Comparison of ENCODE assay signal across 21 cellular contexts in the genomic region with DNA sequence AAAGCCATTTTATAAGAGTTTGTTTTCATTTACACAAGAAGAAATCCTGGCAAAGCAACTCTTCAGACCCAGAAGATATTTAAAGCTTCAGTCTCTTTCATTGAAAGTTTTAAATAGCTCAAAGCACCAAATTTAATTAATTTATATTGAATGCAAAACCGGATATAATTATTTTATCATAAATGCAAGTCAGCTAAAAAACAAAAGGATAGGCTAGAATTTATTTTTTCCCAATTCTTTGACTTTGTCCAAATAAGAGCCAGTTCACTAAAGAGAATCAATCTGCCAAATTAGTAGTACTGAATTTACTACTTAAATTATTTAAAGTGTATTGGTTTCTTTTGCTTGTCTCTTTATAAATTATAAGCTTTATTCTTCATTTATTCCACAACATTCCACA.
DNase-seq lines count a peak whose midpoint lies in the region; ATAC-seq, FAIRE-seq and TF ChIP-seq lines count a peak whose summit lies in the region.
"Had no signal": no experiment of that assay in that cellular context is flagged by ENCODE, and none has a peak within 500 bp of the region (broad histone marks: within the 10 kb centered on the region; RNA-seq: fewer than 3 reads in every experiment).

No MANE protein-coding gene starts in this region.

- no peak for TF ChIP-seq CTCF in HepG2 (CRISPR knock-in tag; IDR thresholded peaks at IDR 0.05)
- no peak for TF ChIP-seq CTCF in right lobe of liver (IDR thresholded peaks at IDR 0.05)
- no peak for TF ChIP-seq CTCF in K562 (IDR thresholded peaks at IDR 0.05 in 2 of 3, conservative IDR thresholded peaks at IDR 0.05 in 1 of 3; ENCODE audit: insufficient read depth in 2 of 3, low read depth in 1 of 3, low read length in 3 of 3)
- TF ChIP-seq CTCF in PC-3 (conservative IDR thresholded peaks at IDR 0.05; ENCODE audit: low read depth, low read length), result no peak

- TF ChIP-seq RAD21 in HepG2 (CRISPR knock-in tag; IDR thresholded peaks at IDR 0.05) (no peak), K562 (CRISPR knock-in tag; conservative IDR thresholded peaks at IDR 0.05 in 1 of 2, IDR thresholded peaks at IDR 0.05 in 1 of 2) (no peak)

- POLR2A ChIA-PET in HepG2 (lab: Yijun Ruan, JAX), result no interaction called here
- POLR2A ChIA-PET in K562 (lab: Yijun Ruan, JAX), result no interaction called here
- POLR2A ChIA-PET in PC-3 (lab: Charles Lee; ENCODE audit: unreplicated experiment), result interaction anchor here (0.7 kb wide), 1 partner anchor 53 kb away, joined by 5 read pairs; no protein-coding TSS in a partner anchor

- CTCF ChIA-PET in HepG2 (lab: Yijun Ruan, JAX; ENCODE audit: low intra/inter-chr PET ratio, low total read pairs), result no interaction called here
- CTCF ChIA-PET in K562 (lab: Yijun Ruan, JAX; ENCODE audit: low intra/inter-chr PET ratio), result no interaction called here
- CTCF ChIA-PET in PC-3 (lab: Charles Lee), result no interaction called here

- H3K4me2 ChIP-seq in HepG2 (ENCODE audit: low read depth, low read length) (no peak overlapping the region), K562 (ENCODE audit: insufficient read depth, low read length) (no peak overlapping the region), PC-3 (ENCODE audit: low read length) (no peak overlapping the region)
- H3K4me2 ChIP-seq: BLaER1 had no signal

- no peaks in the 10 kb centered on the region for H3K79me2 ChIP-seq in HepG2 (ENCODE audit: insufficient read depth, low read length)
- H3K79me2 ChIP-seq in K562 (ENCODE audit: control insufficient read depth, insufficient read depth, low read length), result no peaks in the 10 kb centered on the region
- H3K79me2 ChIP-seq in PC-3 (ENCODE audit: low read length), result no peaks in the 10 kb centered on the region

- in situ Hi-C loops in HepG2 (cut with HindIII; ENCODE audit: extremely low pct_ligation_motif_present, low pct_unique_long_range_greater_than_20kb) (no loop called here), K562 (cut with MboI) (no loop called here)

- H3F3A ChIP-seq in PC-3 (ENCODE audit: low read length, unreplicated experiment), result no peaks in the 10 kb centered on the region

- WGBS in HepG2 (ENCODE audit: low lambda C conversion rate), result 2% methylated on average over 1 of the region's 1 CpG
- 29% methylated on average over 1 of the region's 1 CpG for WGBS in right lobe of liver (ENCODE audit: insufficient coverage, low coverage, low lambda C conversion rate, missing lambda C conversion rate)
- 13% methylated on average over 1 of the region's 1 CpG for WGBS in K562 (ENCODE audit: insufficient coverage, low coverage, missing lambda C conversion rate)

- H2AFZ ChIP-seq in HepG2 (ENCODE audit: low read length) (no peak overlapping the region), K562 (ENCODE audit: low read depth, low read length) (no peak overlapping the region), PC-3 (ENCODE audit: low read length) (no peak overlapping the region)

- H4K20me1 ChIP-seq in HepG2 (ENCODE audit: insufficient read depth, low read length) (no peaks in the 10 kb centered on the region), K562 (replicated peaks; ENCODE audit: control insufficient read depth, insufficient read depth, low read length) (no peaks in the 10 kb centered on the region), PC-3 (ENCODE audit: low read length) (no peaks in the 10 kb centered on the region)
- H4K20me1 ChIP-seq: BLaER1 had no signal

- H3K27ac ChIP-seq in HepG2 (ENCODE audit: extremely low read length, insufficient read depth, low read length) (no peak overlapping the region), right lobe of liver (no peak overlapping the region), K562 (ENCODE audit: extremely low read depth, low read depth, low read length) (no peak overlapping the region), PC-3 (ENCODE audit: low read length) (no peak overlapping the region)
- H3K27ac ChIP-seq: 22Rv1, BLaER1 had no signal

- TF ChIP-seq EP300 in HepG2 (IDR thresholded peaks at IDR 0.05; ENCODE audit: low read depth in 2 of 2, low read length in 2 of 2) (no peak), HepG2 (CRISPR knock-in tag; IDR thresholded peaks at IDR 0.05; ENCODE audit: borderline replicate concordance) (no peak), K562 (IDR thresholded peaks at IDR 0.05; ENCODE audit: low read length) (no peak)

- no peaks in the 10 kb centered on the region for H3K9me1 ChIP-seq in K562 (ENCODE audit: control insufficient read depth, insufficient read depth, low read length)

- H3K9ac ChIP-seq in HepG2 (ENCODE audit: insufficient read depth, low read depth, low read length), result no peak overlapping the region
- H3K9ac ChIP-seq in K562 (ENCODE audit: insufficient read depth in 1 of 2, low read depth in 2 of 2, low read length in 2 of 2), result no peak overlapping the region
- H3K9ac ChIP-seq in PC-3 (ENCODE audit: low read length), result no peak overlapping the region
- H3K9ac ChIP-seq: BLaER1 had no signal

- ATAC-seq in HepG2, result no peak
- no peak for ATAC-seq in right lobe of liver
- no peak for ATAC-seq in K562
- ATAC-seq in PC-3, result no peak

- BruUV-seq in HepG2 (replicated peaks; lab: Mats Ljungman, UMichigan), result no TSS peak
- no TSS peak for BruUV-seq in K562 (replicated peaks; lab: Mats Ljungman, UMichigan)
- BruUV-seq in PC-3 (replicated peaks; lab: Mats Ljungman, UMichigan), result no TSS peak

- intact Hi-C loops in HepG2 (cut with micrococcal nuclease; ENCODE audit: unreplicated experiment), result no loop called here
- intact Hi-C loops in right lobe of liver (cut with DNase I), result no loop called here
- intact Hi-C loops in K562 (cut with micrococcal nuclease), result no loop called here
- intact Hi-C loops in PC-3 (cut with micrococcal nuclease), result no loop called here

- no peaks in the 10 kb centered on the region for H3K9me2 ChIP-seq in PC-3 (replicated peaks; ENCODE audit: low read length)

- H3K36me3 ChIP-seq in HepG2 (replicated peaks in 1 of 2; ENCODE audit: control insufficient read depth in 1 of 2, insufficient read depth in 2 of 2, low read length in 2 of 2), result no peaks in the 10 kb centered on the region
- H3K36me3 ChIP-seq in right lobe of liver, result no peaks in the 10 kb centered on the region
- H3K36me3 ChIP-seq in K562 (ENCODE audit: control insufficient read depth, insufficient read depth, low read length), result no peaks in the 10 kb centered on the region
- H3K36me3 ChIP-seq in PC-3 (ENCODE audit: low read depth, low read length), result no peaks in the 10 kb centered on the region
- H3K36me3 ChIP-seq: BE2C had no signal

- H3K27me3 ChIP-seq in HepG2 (ENCODE audit: control insufficient read depth in 1 of 2, insufficient read depth in 2 of 2, low read length in 2 of 2), result no peaks in the 10 kb centered on the region
- H3K27me3 ChIP-seq in right lobe of liver, result no peaks in the 10 kb centered on the region
- H3K27me3 ChIP-seq in K562 (ENCODE audit: control insufficient read depth in 2 of 2, insufficient read depth in 2 of 2, low read length in 2 of 2), result no peaks in the 10 kb centered on the region
- no peaks in the 10 kb centered on the region for H3K27me3 ChIP-seq in PC-3 (ENCODE audit: low read length)
- H3K27me3 ChIP-seq: BE2C, BLaER1 had no signal

- H3K4me3 ChIP-seq in HepG2 (replicated peaks in 1 of 3; ENCODE audit: insufficient read depth in 1 of 3, low read depth in 2 of 3, low read length in 3 of 3) (no peak overlapping the region), right lobe of liver (no peak overlapping the region), K562 (no peak overlapping the region), PC-3 (ENCODE audit: low read length) (no peak overlapping the region)
- H3K4me3 ChIP-seq: BLaER1 had no signal

- no peak for FAIRE-seq in HepG2 (lab: Jason Lieb, UNC)
- FAIRE-seq in K562 (lab: Jason Lieb, UNC), result no peak
- FAIRE-seq: D721Med, G401.6, GM12891, GM19239 had no signal

- DNase-seq in HepG2 (ENCODE audit: low spot score) (no peak), right lobe of liver (no peak), K562 (ENCODE audit: extremely low read depth in 1 of 4, low spot score in 3 of 4) (no peak), PC-3 (no peak), COLO668 (lab: John Stamatoyannopoulos, UW; ENCODE audit: unreplicated experiment) (no peak)
- DNase-seq: ACHN; BE2C; C1 segment of cervical spinal cord; Caco-2; Calu3; CD4-positive, alpha-beta memory T cell; CD4-positive, CD25-positive, alpha-beta regulatory T cell; CD8-positive, alpha-beta memory T cell; DMS79 treated with DMSO at 0.1 percent for 48 hours; GF-D8 had no signal

- no peak for TF ChIP-seq POLR2A in HepG2 (IDR thresholded peaks at IDR 0.05; ENCODE audit: insufficient read depth in 1 of 2, low read depth in 2 of 2, low read length in 2 of 2)
- no peak for TF ChIP-seq POLR2A in right lobe of liver (IDR thresholded peaks at IDR 0.05)
- no peak for TF ChIP-seq POLR2A in K562 (conservative IDR thresholded peaks at IDR 0.05)

- H3K4me1 ChIP-seq in HepG2 (ENCODE audit: insufficient read depth, low read length) (no peaks in the 10 kb centered on the region), right lobe of liver (peaks cover 0 to 21% (median 0%) of the 10 kb centered on the region in 4 donors), K562 (replicated peaks in 1 of 2; ENCODE audit: control insufficient read depth in 2 of 2, insufficient read depth in 2 of 2, low read length in 2 of 2) (no peaks in the 10 kb centered on the region), PC-3 (ENCODE audit: insufficient read depth, low read length) (peaks cover 8% of the 10 kb centered on the region)
- H3K4me1 ChIP-seq: BE2C, BLaER1, Caco-2 had no signal

- no peaks in the 10 kb centered on the region for H3K9me3 ChIP-seq in HepG2 (ENCODE audit: low read length)
- no peaks in the 10 kb centered on the region for H3K9me3 ChIP-seq in right lobe of liver
- no peaks in the 10 kb centered on the region for H3K9me3 ChIP-seq in K562 (replicated peaks; ENCODE audit: control insufficient read depth, insufficient read depth, low read depth, low read length)
- H3K9me3 ChIP-seq in PC-3 (ENCODE audit: low read length), result no peaks in the 10 kb centered on the region
- H3K9me3 ChIP-seq: BE2C, Caco-2 had no signal

TF ChIP-seq in K562, 482 proteins besides CTCF, POLR2A, EP300 and RAD21 (continues in another document):
- TF ChIP-seq ZKSCAN3 (CRISPR knock-in tag; IDR thresholded peaks at IDR 0.05) (no peak), NCOR1 (IDR thresholded peaks at IDR 0.05) (no peak), MAFK (IDR thresholded peaks at IDR 0.05; ENCODE audit: low read length) (peak; percentile 13; the same call in 1 of the 2 replicates), ARHGAP35 (IDR thresholded peaks at IDR 0.05; ENCODE audit: partially characterized antibody) (no peak), HCFC1 (IDR thresholded peaks at IDR 0.05; ENCODE audit: low read depth, low read length) (no peak), ZNF644 (tag; IDR thresholded peaks at IDR 0.05; ENCODE audit: low read depth) (no peak), RNF2 (IDR thresholded peaks at IDR 0.05) (no peak), MAFG (tag; conservative IDR thresholded peaks at IDR 0.05) (peak; percentile 58; the same call in 1 of the 2 replicates), ZNF316 (IDR thresholded peaks at IDR 0.05) (peak; percentile 76), SIN3B (IDR thresholded peaks at IDR 0.05; ENCODE audit: low read depth) (no peak), KAT8 (IDR thresholded peaks at IDR 0.05; ENCODE audit: low read depth) (no peak)
